In genomic region chr5:65943771-65944170, GRCh38 we compare ENCODE assay signal across 24 cellular contexts.
"Had no signal": no experiment of that assay in that cellular context is flagged by ENCODE, and none has a peak within 500 bp of the region (broad histone marks: within the 10 kb centered on the region; RNA-seq: fewer than 3 reads in every experiment).

No MANE protein-coding gene starts in this region.

- H3K36me3 ChIP-seq: gastroesophageal sphincter, pancreas, prostate gland, thoracic aorta had no signal

- H3K4me3 ChIP-seq: gastroesophageal sphincter, pancreas, prostate gland, thoracic aorta had no signal

- H3K27ac ChIP-seq: gastroesophageal sphincter, pancreas, prostate gland, thoracic aorta had no signal

- ATAC-seq: activated naive CD8-positive, alpha-beta T cell treated with anti-CD3 and anti-CD28 coated beads, Interleukin-2, amount 50 U/mL, for 24 hours; gastroesophageal sphincter; left colon; pancreas had no signal

- H3K27me3 ChIP-seq: gastroesophageal sphincter, pancreas had no signal

- H3K27ac Mint-ChIP-seq: activated naive CD4-positive, alpha-beta T cell treated with anti-CD3 and anti-CD28 coated beads, Interleukin-2, amount 10 ng/mL, durations not matched to agents 7 days and 5 days; activated naive CD8-positive, alpha-beta T cell treated with anti-CD3 and anti-CD28 coated beads, Interleukin-2, amount 50 U/mL, for 24 hours had no signal

- H3K27me3 Mint-ChIP-seq: activated naive CD4-positive, alpha-beta T cell treated with anti-CD3 and anti-CD28 coated beads, Interleukin-2, amount 10 ng/mL, durations not matched to agents 7 days and 5 days; activated naive CD8-positive, alpha-beta T cell treated with anti-CD3 and anti-CD28 coated beads, Interleukin-2, amount 50 U/mL, for 24 hours had no signal

- H3K9me3 ChIP-seq: gastroesophageal sphincter, pancreas, prostate gland, thoracic aorta had no signal

- DNase-seq: activated CD4-positive, alpha-beta T cell treated with anti-CD3 and anti-CD28 coated beads for 4 hours; activated CD4-positive, alpha-beta T cell treated with anti-CD3 and anti-CD28 coated beads, Interleukin-2, amount 50 U/mL, for 48 hours; activated CD4-positive, CD25-positive, alpha-beta regulatory T cell; activated CD8-positive, alpha-beta memory T cell treated with anti-CD3 and anti-CD28 coated beads for 24 hours; activated gamma-delta T cell; activated naive CD4-positive, alpha-beta T cell treated with anti-CD3 and anti-CD28 coated beads, Interleukin-2, amount 10 ng/mL, durations not matched to agents 7 days and 5 days; activated naive CD8-positive, alpha-beta T cell treated with anti-CD3 and anti-CD28 coated beads, Interleukin-2, amount 50 U/mL, for 24 hours; effector CD8-positive, alpha-beta T cell; head of caudate nucleus; hippocampal formation; left colon; mammary epithelial cell; pancreas; stimulated activated CD4-positive, alpha-beta T cell treated with anti-CD3 and anti-CD28 coated beads, Interleukin-2, amount 100 ng/mL, for 48 hours; stimulated activated naive CD4-positive, alpha-beta T cell treated with Interleukin-2 at 50 U/mL for 16 hours; trophoblast cell had no signal

- H3K4me3 Mint-ChIP-seq: activated naive CD4-positive, alpha-beta T cell treated with anti-CD3 and anti-CD28 coated beads, Interleukin-2, amount 10 ng/mL, durations not matched to agents 7 days and 5 days; activated naive CD8-positive, alpha-beta T cell treated with anti-CD3 and anti-CD28 coated beads, Interleukin-2, amount 50 U/mL, for 24 hours had no signal

- H3K4me1 ChIP-seq: pancreas, prostate gland had no signal

- H3K9me3 Mint-ChIP-seq: activated naive CD4-positive, alpha-beta T cell treated with anti-CD3 and anti-CD28 coated beads, Interleukin-2, amount 10 ng/mL, durations not matched to agents 7 days and 5 days; activated naive CD8-positive, alpha-beta T cell treated with anti-CD3 and anti-CD28 coated beads, Interleukin-2, amount 50 U/mL, for 24 hours had no signal

- FAIRE-seq: bronchial epithelial cell, colon, endometrium, keratinocyte, pancreas, urothelium cell line had no signal
